ENCODE assay signal across 27 cellular contexts in genomic region chr7:134940711-134941110, GRCh38. TPM values are rescaled to one million over a fixed set of nuclear protein-coding genes. Genes with fewer than 3 reads are reported as not detected.
DNase-seq lines count a peak whose midpoint lies in the region; ATAC-seq and TF ChIP-seq lines count a peak whose summit lies in the region.
"Had no signal": no experiment of that assay in that cellular context is flagged by ENCODE, and none has a peak within 500 bp of the region (broad histone marks: within the 10 kb centered on the region; RNA-seq: fewer than 3 reads in every experiment).

No MANE protein-coding gene starts in this region.

- no peak for DNase-seq in GM23338 (ENCODE audit: low spot score)
- DNase-seq in brain microvascular endothelial cell, result no peak
- peak; percentile 69 for DNase-seq in kidney tubule cell (ENCODE audit: low spot score)
- no peak for DNase-seq in sigmoid colon
- DNase-seq in DMS79 (lab: John Stamatoyannopoulos, UW), result no peak
- no peak for DNase-seq in activated T-cell treated with anti-CD3 and anti-CD28 coated beads, Interleukin-2, amount 50 U/mL, for 4 hours
- DNase-seq: activated CD4-positive, CD25-positive, alpha-beta regulatory T cell; activated CD8-positive, alpha-beta T cell treated with anti-CD3 and anti-CD28 coated beads, Interleukin-2, amount 10 ng/mL, durations not matched to agents 7 days and 5 days; activated T-cell treated with anti-CD3 and anti-CD28 coated beads, Interleukin-2, amount 50 U/mL, for 24 hours; cortex of kidney; DMS 273 treated with DMSO at 0.1 percent for 48 hours; foreskin melanocyte; GDM1; left cardiac atrium; NCI-H1694; NCI-H82; nucleus accumbens; right lobe of liver; stimulated activated CD4-positive, alpha-beta T cell treated with anti-CD3 and anti-CD28 coated beads, Interleukin-1b, Interleukin-23, amount 100 ng/mL, for 48 hours; stimulated activated naive CD8-positive, alpha-beta T cell treated with anti-CD3 and anti-CD28 coated beads, Interleukin-15, Interleukin-2, amounts not matched to agents 100 U/mL and 50 U/mL, for 24 hours had no signal

- in situ Hi-C loops in brain microvascular endothelial cell (cut with HindIII; ENCODE audit: low pct_ligation_motif_present, low sequenced_read_pairs), result no loop called here

- H2AFZ ChIP-seq in GM23338, result no peak overlapping the region

- H4K20me1 ChIP-seq in GM23338 (replicated peaks; ENCODE audit: insufficient read depth), result no peaks in the 10 kb centered on the region

- TF ChIP-seq CTCF in GM23338 (conservative IDR thresholded peaks at IDR 0.05; ENCODE audit: low read depth in 2 of 2) (no peak), brain microvascular endothelial cell (IDR thresholded peaks at IDR 0.05; ENCODE audit: low read depth, low read length, missing control alignments) (no peak), sigmoid colon (IDR thresholded peaks at IDR 0.05) (no peak)

- ATAC-seq in GM23338, result no peak
- no peak for ATAC-seq in GM18502 (IDR thresholded peaks at IDR 0.05; ENCODE audit: poor library complexity, unreplicated experiment)
- no peak for ATAC-seq in activated T-cell treated with anti-CD3 and anti-CD28 coated beads, Interleukin-2, amount 50 U/mL, for 4 hours
- ATAC-seq in HG02678 (IDR thresholded peaks at IDR 0.05; ENCODE audit: unreplicated experiment), result no peak
- ATAC-seq: activated CD8-positive, alpha-beta T cell treated with anti-CD3 and anti-CD28 coated beads, Interleukin-2, amount 10 ng/mL, durations not matched to agents 7 days and 5 days; K562; stimulated activated naive CD8-positive, alpha-beta T cell treated with anti-CD3 and anti-CD28 coated beads, Interleukin-15, Interleukin-2, amounts not matched to agents 100 U/mL and 50 U/mL, for 24 hours had no signal

- intact Hi-C loops in sigmoid colon (cut with DNase I), result no loop called here

- no peak overlapping the region for H3K4me3 ChIP-seq in GM23338
- no peak overlapping the region for H3K4me3 ChIP-seq in brain microvascular endothelial cell (ENCODE audit: low read depth, low read length)
- H3K4me3 ChIP-seq in sigmoid colon, result no peak overlapping the region
- H3K4me3 ChIP-seq: K562, right lobe of liver had no signal

- H3K27me3 Mint-ChIP-seq in GM23338 (ENCODE audit: insufficient read depth, low read depth, poor library complexity), result no peaks in the 10 kb centered on the region
- H3K27me3 Mint-ChIP-seq in activated T-cell treated with anti-CD3 and anti-CD28 coated beads, Interleukin-2, amount 50 U/mL, for 4 hours (ENCODE audit: low read depth), result no peaks in the 10 kb centered on the region
- H3K27me3 Mint-ChIP-seq: activated T-cell treated with anti-CD3 and anti-CD28 coated beads, Interleukin-2, amount 50 U/mL, for 24 hours had no signal

- H3K36me3 ChIP-seq in GM23338 (ENCODE audit: insufficient read depth) (peaks cover 4% of the 10 kb centered on the region), brain microvascular endothelial cell (replicated peaks) (peaks cover 59% of the 10 kb centered on the region), sigmoid colon (peaks cover 4 to 94% (median 23%) of the 10 kb centered on the region in 4 donors)

- H3K9me2 ChIP-seq in GM23338 (ENCODE audit: insufficient read depth), result no peaks in the 10 kb centered on the region

- no peaks in the 10 kb centered on the region for H3K27me3 ChIP-seq in GM23338 (ENCODE audit: insufficient read depth)
- no peaks in the 10 kb centered on the region for H3K27me3 ChIP-seq in brain microvascular endothelial cell (replicated peaks)
- H3K27me3 ChIP-seq in sigmoid colon, result no peaks in the 10 kb centered on the region
- H3K27me3 ChIP-seq: right lobe of liver had no signal

- no peak overlapping the region for H3K4me2 ChIP-seq in GM23338

- H3K79me2 ChIP-seq in GM23338 (replicated peaks; ENCODE audit: insufficient read depth), result no peaks in the 10 kb centered on the region

- H3K36me3 Mint-ChIP-seq in GM23338 (ENCODE audit: low read depth), result peaks cover 2% of the 10 kb centered on the region; the same call in 2 of the 3 replicates
- no peaks in the 10 kb centered on the region for H3K36me3 Mint-ChIP-seq in activated T-cell treated with anti-CD3 and anti-CD28 coated beads, Interleukin-2, amount 50 U/mL, for 4 hours (ENCODE audit: insufficient read depth)
- H3K36me3 Mint-ChIP-seq: activated naive CD4-positive, alpha-beta T cell treated with anti-CD3 and anti-CD28 coated beads, Interleukin-2, amount 50 U/mL, for 72 hours; CD14-positive monocyte had no signal

- peak overlapping the region; percentile 60 for H3K27ac Mint-ChIP-seq in GM23338
- H3K27ac Mint-ChIP-seq: activated CD8-positive, alpha-beta T cell treated with anti-CD3 and anti-CD28 coated beads, Interleukin-2, amount 10 ng/mL, durations not matched to agents 7 days and 5 days; activated naive CD4-positive, alpha-beta T cell treated with anti-CD3 and anti-CD28 coated beads, Interleukin-2, amount 50 U/mL, for 72 hours; activated T-cell treated with anti-CD3 and anti-CD28 coated beads, Interleukin-2, amount 50 U/mL, for 24 hours; T-helper 2 cell treated with Interferon-gamma antibody and Interleukin-4, amounts not matched to agents 5 μg/mL and 100 μg/mL, for 36 hours had no signal

- H3K27ac ChIP-seq in GM23338 (ENCODE audit: low read depth) (no peak overlapping the region), brain microvascular endothelial cell (peak overlapping the region; percentile 55), sigmoid colon (peak overlapping the region; percentile 52 to 86 (median 84))
- H3K27ac ChIP-seq: HL-60 had no signal

- WGBS in sigmoid colon, 2 donors, result 70 to 76% methylated on average over 1 of the region's 1 CpG

- H3K9me3 ChIP-seq in sigmoid colon, result no peaks in the 10 kb centered on the region
- H3K9me3 ChIP-seq: right lobe of liver had no signal

- H3K4me3 Mint-ChIP-seq in GM23338, result no peak overlapping the region
- H3K4me3 Mint-ChIP-seq in activated T-cell treated with anti-CD3 and anti-CD28 coated beads, Interleukin-2, amount 50 U/mL, for 4 hours, result no peak overlapping the region
- H3K4me3 Mint-ChIP-seq: activated CD8-positive, alpha-beta T cell treated with anti-CD3 and anti-CD28 coated beads, Interleukin-2, amount 10 ng/mL, durations not matched to agents 7 days and 5 days; activated T-cell treated with anti-CD3 and anti-CD28 coated beads, Interleukin-2, amount 50 U/mL, for 24 hours; CD14-positive monocyte; T-helper 2 cell treated with Interferon-gamma antibody and Interleukin-4, amounts not matched to agents 5 μg/mL and 100 μg/mL, for 36 hours had no signal

- no peaks in the 10 kb centered on the region for H3F3A ChIP-seq in GM23338 (replicated peaks; ENCODE audit: low read depth)

- TF ChIP-seq POLR2A in sigmoid colon (IDR thresholded peaks at IDR 0.05), result no peak

- TF ChIP-seq EP300 in sigmoid colon (IDR thresholded peaks at IDR 0.05), result no peak

- H3K4me1 ChIP-seq in GM23338 (ENCODE audit: insufficient read depth) (no peaks in the 10 kb centered on the region), sigmoid colon (peaks cover 0 to 53% (median 28%) of the 10 kb centered on the region in 4 donors)

- peaks cover 21% of the 10 kb centered on the region for H3K4me1 Mint-ChIP-seq in GM23338
- H3K4me1 Mint-ChIP-seq in activated T-cell treated with anti-CD3 and anti-CD28 coated beads, Interleukin-2, amount 50 U/mL, for 4 hours (ENCODE audit: low read depth), result peaks cover 4% of the 10 kb centered on the region
- H3K4me1 Mint-ChIP-seq: CD14-positive monocyte had no signal

- no peaks in the 10 kb centered on the region for H3K9me3 Mint-ChIP-seq in GM23338
- no peaks in the 10 kb centered on the region for H3K9me3 Mint-ChIP-seq in activated T-cell treated with anti-CD3 and anti-CD28 coated beads, Interleukin-2, amount 50 U/mL, for 4 hours
- H3K9me3 Mint-ChIP-seq: activated naive CD4-positive, alpha-beta T cell treated with anti-CD3 and anti-CD28 coated beads, Interleukin-2, amount 50 U/mL, for 72 hours; activated T-cell treated with anti-CD3 and anti-CD28 coated beads, Interleukin-2, amount 50 U/mL, for 24 hours; CD14-positive monocyte; T-helper 2 cell treated with Interferon-gamma antibody and Interleukin-4, amounts not matched to agents 5 μg/mL and 100 μg/mL, for 36 hours had no signal

TF ChIP-seq in GM23338, 12 proteins besides CTCF, POLR2A, EP300 and RAD21:
- TF ChIP-seq STAT1 (IDR thresholded peaks at IDR 0.05; ENCODE audit: unreplicated experiment), result no peak
- no peak for TF ChIP-seq EZH2phosphoT487 (IDR thresholded peaks at IDR 0.05; ENCODE audit: unreplicated experiment)
- TF ChIP-seq ZNF114 (CRISPR knock-in tag; IDR thresholded peaks at IDR 0.05), result no peak
- TF ChIP-seq JUNB (IDR thresholded peaks at IDR 0.05; ENCODE audit: unreplicated experiment), result no peak

RNA-seq across cellular contexts. Expression of gene AGBL3, which starts 45.6 kb away (rescaled TPM):
- 3.2 and 4.5 TPM in 2 replicates for total RNA-seq in GM23338 (2014; rRNA removed; shearing (Covaris generic))
- 5.6 and 5.9 TPM in 2 replicates for polyA plus RNA-seq in GM23338 (2016; fragmentation: Nextera tagmentation; extraction: Ambion mirVana)
- 1 to 10 TPM in 3 of 4 donors, under 1 TPM in 1; 0.95 to 3.1 (median 1.1) TPM for total RNA-seq in sigmoid colon
- under 1 TPM; 0.23 to 0.93 (median 0.60) TPM for polyA plus RNA-seq in sigmoid colon
- total RNA-seq in activated T-cell treated with anti-CD3 and anti-CD28 coated beads, Interleukin-2, amount 50 U/mL, for 4 hours, result 1 to 10 TPM; 1.2 to 2.7 (median 2.1) TPM
